ENCODE assay signal across 8 cellular contexts in genomic region chr11:15327786-15328231, GRCh38.
DNase-seq lines count a peak whose midpoint lies in the region; ATAC-seq and TF ChIP-seq lines count a peak whose summit lies in the region.

No MANE protein-coding gene starts in this region.

- no peak overlapping the region for H3K4me3 Mint-ChIP-seq in activated T-cell treated with anti-CD3 and anti-CD28 coated beads, Interleukin-2, amount 50 U/mL, for 24 hours

- H3K4me1 Mint-ChIP-seq in activated T-cell treated with anti-CD3 and anti-CD28 coated beads, Interleukin-2, amount 50 U/mL, for 24 hours (ENCODE audit: low read depth) = no peaks in the 10 kb centered on the region

- H3K27ac ChIP-seq in substantia nigra (ENCODE audit: low read depth, low read length, poor library complexity, severe bottlenecking) = no peak overlapping the region

- no peaks in the 10 kb centered on the region for H3K9me3 Mint-ChIP-seq in activated T-cell treated with anti-CD3 and anti-CD28 coated beads, Interleukin-2, amount 50 U/mL, for 24 hours

- TF ChIP-seq CTCF in astrocyte of the cerebellum (IDR thresholded peaks at IDR 0.05; ENCODE audit: low read depth, low read length, missing control alignments) = peak; percentile 77

- no peak overlapping the region for H3K27ac Mint-ChIP-seq in activated T-cell treated with anti-CD3 and anti-CD28 coated beads, Interleukin-2, amount 50 U/mL, for 24 hours

- H3K4me3 ChIP-seq in astrocyte of the cerebellum (ENCODE audit: low read depth, low read length) = no peak overlapping the region

- no peaks in the 10 kb centered on the region for H3K36me3 Mint-ChIP-seq in activated T-cell treated with anti-CD3 and anti-CD28 coated beads, Interleukin-2, amount 50 U/mL, for 24 hours (ENCODE audit: low read depth)

- H3K27me3 Mint-ChIP-seq in activated T-cell treated with anti-CD3 and anti-CD28 coated beads, Interleukin-2, amount 50 U/mL, for 24 hours = peaks cover 3% of the 10 kb centered on the region

- in situ Hi-C loops in astrocyte of the cerebellum (cut with HindIII; ENCODE audit: low sequenced_read_pairs) = no loop called here

- peak; percentile 74 for ATAC-seq in GM19351 (IDR thresholded peaks at IDR 0.05; ENCODE audit: unreplicated experiment)

- DNase-seq in COLO829 (ENCODE audit: low spot score) (peak; percentile 87), NCI-H1694 (lab: John Stamatoyannopoulos, UW) (peak; percentile 43), astrocyte of the cerebellum (ENCODE audit: low read depth) (peak; percentile 34), iPS-NIHi11 (ENCODE audit: low spot score) (peak; percentile 87), substantia nigra (lab: John Stamatoyannopoulos, UW) (peak in 36 of 49 donors; percentile 1 to 56 (median 28))
- DNase-seq in effector CD4-positive, alpha-beta T cell = no peak
- DNase-seq in activated T-cell treated with anti-CD3 and anti-CD28 coated beads, Interleukin-2, amount 50 U/mL, for 24 hours = no peak

Comparison
In these comparisons a context has a peak if more than half of its experiments do, and no peak if none do; other contexts are left out.
1. DNase-seq: peak in COLO829 (single experiment), NCI-H1694 (single experiment), astrocyte of the cerebellum (single experiment), iPS-NIHi11 (single experiment) and substantia nigra (36 of 49); none in effector CD4-positive, alpha-beta T cell (single experiment) and activated T-cell treated with anti-CD3 and anti-CD28 coated beads, Interleukin-2, amount 50 U/mL, for 24 hours (single experiment).